In genomic region chr7:81956520-81956919, GRCh38 we compare ENCODE assay signal across 9 cellular contexts.
DNase-seq lines count a peak whose midpoint lies in the region; ATAC-seq and TF ChIP-seq lines count a peak whose summit lies in the region.
"Had no signal": no experiment of that assay in that cellular context is flagged by ENCODE, and none has a peak within 500 bp of the region (broad histone marks: within the 10 kb centered on the region; RNA-seq: fewer than 3 reads in every experiment).

No MANE protein-coding gene starts in this region.

- intact Hi-C loops in heart left ventricle (cut with DNase I) = loop anchor here in 8 of 10 donors (2.0 to 5.0 kb wide), 3 partner anchors 454 to 459 kb away; no protein-coding TSS in a partner anchor

- H3K4me3 ChIP-seq in AG10803 (ENCODE audit: low read length) (no peak overlapping the region), heart left ventricle (no peak overlapping the region)
- H3K4me3 ChIP-seq: thoracic aorta had no signal

- no peak for TF ChIP-seq POLR2A in heart left ventricle (IDR thresholded peaks at IDR 0.05)

- TF ChIP-seq CTCF in AG10803 (conservative IDR thresholded peaks at IDR 0.05; ENCODE audit: low read length) = peak; percentile 65
- peak; percentile 18 to 62 (median 40) for TF ChIP-seq CTCF in heart left ventricle (IDR thresholded peaks at IDR 0.05)
- peak; percentile 76 for TF ChIP-seq CTCF in type B pancreatic cell (conservative IDR thresholded peaks at IDR 0.05)

- no peaks in the 10 kb centered on the region for H3K9me3 ChIP-seq in heart left ventricle
- H3K9me3 ChIP-seq: thoracic aorta had no signal

- no peak overlapping the region for H3K27ac Mint-ChIP-seq in type B pancreatic cell

- no peak overlapping the region for H3K4me3 Mint-ChIP-seq in type B pancreatic cell

- peaks cover 0 to 15% (median 0%) of the 10 kb centered on the region in 9 donors for H3K36me3 ChIP-seq in heart left ventricle
- H3K36me3 ChIP-seq: thoracic aorta had no signal

- peaks cover 0 to 22% (median 7%) of the 10 kb centered on the region in 12 donors for H3K4me1 ChIP-seq in heart left ventricle

- no peaks in the 10 kb centered on the region for H3K36me3 Mint-ChIP-seq in type B pancreatic cell

- DNase-seq in AG10803 (ENCODE audit: low read depth) (peak; percentile 53), KG1 (lab: John Stamatoyannopoulos, UW) (peak; percentile 19), SKM-1 (lab: John Stamatoyannopoulos, UW; ENCODE audit: unreplicated experiment) (peak; percentile 39), heart left ventricle (no peak), type B pancreatic cell (ENCODE audit: extremely low spot score, unreplicated experiment) (no peak), middle frontal gyrus (ENCODE audit: extremely low spot score, low spot score) (no peak)
- no peak for DNase-seq in activated CD8-positive, alpha-beta memory T cell treated with anti-CD3 and anti-CD28 coated beads, Interleukin-2, amount 50 U/mL, for 48 hours

- WGBS in heart left ventricle, 4 donors = 56 to 67% (median 61%) methylated on average over 4 of the region's 4 CpGs

- peaks cover 4% of the 10 kb centered on the region for H3K4me1 Mint-ChIP-seq in type B pancreatic cell (ENCODE audit: unreplicated experiment)

- H3K27ac ChIP-seq in heart left ventricle = peak overlapping the region in 1 of 12 donors; percentile 64
- H3K27ac ChIP-seq: thoracic aorta had no signal

- H3K27me3 Mint-ChIP-seq in type B pancreatic cell = no peaks in the 10 kb centered on the region

- no peaks in the 10 kb centered on the region for H3K27me3 ChIP-seq in heart left ventricle

- ATAC-seq in GM19043 (IDR thresholded peaks at IDR 0.05; ENCODE audit: low read depth, unreplicated experiment) = peak; percentile 69
- ATAC-seq in heart left ventricle = peak; percentile 73 to 87 (median 84)

- no peaks in the 10 kb centered on the region for H3K9me3 Mint-ChIP-seq in type B pancreatic cell

Comparison
In these comparisons a context has a peak if more than half of its experiments do, and no peak if none do; other contexts are left out.
1. DNase-seq: peak in AG10803 (single experiment), KG1 (single experiment) and SKM-1 (single experiment); none in heart left ventricle (0 of 5), type B pancreatic cell (single experiment), activated CD8-positive, alpha-beta memory T cell treated with anti-CD3 and anti-CD28 coated beads, Interleukin-2, amount 50 U/mL, for 48 hours (single experiment) and middle frontal gyrus (single experiment).
2. Peak in every context shown above with its lines, with median percentiles within 50 percentile points of each other: CTCF ChIP-seq.